Comparison of ENCODE assay signal across 20 cellular contexts in the genomic region with DNA sequence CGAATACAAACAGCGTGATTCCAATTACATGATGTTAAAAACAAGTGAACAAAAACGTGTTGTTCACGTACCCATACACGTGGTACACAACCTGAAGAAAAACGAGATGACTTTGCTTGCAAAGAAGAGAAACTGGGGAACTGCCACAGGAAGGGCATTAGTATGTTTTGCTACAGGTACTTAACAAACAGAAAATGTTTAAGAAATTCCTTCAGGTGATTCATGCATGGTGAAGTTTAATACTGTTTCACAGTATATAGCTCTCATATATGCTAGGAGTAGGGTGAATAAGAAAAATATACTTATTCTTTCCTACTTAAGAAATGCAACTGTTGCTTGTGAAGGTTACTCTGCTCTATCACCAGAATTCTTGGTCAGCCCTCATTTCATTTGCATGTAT.
"Had no signal": no experiment of that assay in that cellular context is flagged by ENCODE, and none has a peak within 500 bp of the region (broad histone marks: within the 10 kb centered on the region; RNA-seq: fewer than 3 reads in every experiment).

No MANE protein-coding gene starts in this region.

- H3K27me3 ChIP-seq: SJCRH30 had no signal

- H3K4me3 ChIP-seq: SJCRH30 had no signal

- DNase-seq: KBM-7, MV-4-11, NCI-H1092, NCI-H1105 treated with DMSO at 0.1 percent for 48 hours, NCI-H1417 treated with DMSO at 0.1 percent for 48 hours, NCI-H146, NCI-H1694 treated with DMSO at 0.1 percent for 48 hours, NCI-H1930, NCI-H2081, NCI-H2107, NCI-H2227 treated with DMSO at 0.1 percent for 48 hours, NCI-H524, NCI-H526 treated with DMSO at 0.1 percent for 48 hours, NCI-H748 treated with DMSO at 0.1 percent for 48 hours, SHP77 treated with DMSO at 0.1 percent for 48 hours, SJCRH30 had no signal

- ATAC-seq: Panc1, Right ventricle myocardium inferior, SK-N-SH treated with all-trans-retinoic acid at 6 μM for 48 hours had no signal

- H3K27ac ChIP-seq: RWPE1, SJCRH30 had no signal

- H3K9me3 ChIP-seq: SJCRH30 had no signal

- H3K4me1 ChIP-seq: SJCRH30 had no signal
